Comparison of ENCODE assay signal across 8 cellular contexts in genomic region chr5:123937230-123937629, GRCh38.
DNase-seq lines count a peak whose midpoint lies in the region; ATAC-seq and TF ChIP-seq lines count a peak whose summit lies in the region.

No MANE protein-coding gene starts in this region.

- no peak for ATAC-seq in activated CD8-positive, alpha-beta T cell treated with anti-CD3 and anti-CD28 coated beads for 36 hours
- ATAC-seq in activated CD8-positive, alpha-beta T cell treated with anti-CD3 and anti-CD28 coated beads, Interleukin-2, amount 10 ng/mL, durations not matched to agents 7 days and 5 days, result no peak
- no peak for ATAC-seq in HG02870 (IDR thresholded peaks at IDR 0.05; ENCODE audit: unreplicated experiment)

- H3K9me3 Mint-ChIP-seq in activated CD8-positive, alpha-beta T cell treated with anti-CD3 and anti-CD28 coated beads for 36 hours, result peaks cover 20% of the 10 kb centered on the region
- H3K9me3 Mint-ChIP-seq in activated CD8-positive, alpha-beta T cell treated with anti-CD3 and anti-CD28 coated beads, Interleukin-2, amount 10 ng/mL, durations not matched to agents 7 days and 5 days (ENCODE audit: insufficient read depth), result no peaks in the 10 kb centered on the region

- intact Hi-C loops in activated CD8-positive, alpha-beta T cell treated with anti-CD3 and anti-CD28 coated beads for 36 hours (cut with micrococcal nuclease), result no loop called here

- H3K36me3 Mint-ChIP-seq in activated CD8-positive, alpha-beta T cell treated with anti-CD3 and anti-CD28 coated beads for 36 hours (ENCODE audit: low read depth), result no peaks in the 10 kb centered on the region
- H3K36me3 Mint-ChIP-seq in activated CD8-positive, alpha-beta T cell treated with anti-CD3 and anti-CD28 coated beads, Interleukin-2, amount 10 ng/mL, durations not matched to agents 7 days and 5 days (ENCODE audit: low read depth), result no peaks in the 10 kb centered on the region

- TF ChIP-seq CTCF in activated CD8-positive, alpha-beta T cell treated with anti-CD3 and anti-CD28 coated beads for 36 hours (IDR thresholded peaks at IDR 0.05), result peak; percentile 24
- TF ChIP-seq CTCF in cardiac fibroblast (IDR thresholded peaks at IDR 0.05; ENCODE audit: low read depth, low read length), result peak; percentile 67

- H3K4me1 Mint-ChIP-seq in activated CD8-positive, alpha-beta T cell treated with anti-CD3 and anti-CD28 coated beads for 36 hours (ENCODE audit: low read depth), result no peaks in the 10 kb centered on the region
- H3K4me1 Mint-ChIP-seq in activated CD8-positive, alpha-beta T cell treated with anti-CD3 and anti-CD28 coated beads, Interleukin-2, amount 10 ng/mL, durations not matched to agents 7 days and 5 days (ENCODE audit: low read depth), result no peaks in the 10 kb centered on the region

- CTCF ChIA-PET in activated CD8-positive, alpha-beta T cell treated with anti-CD3 and anti-CD28 coated beads for 36 hours (lab: Charles Lee), result no interaction called here
- CTCF ChIA-PET in activated CD8-positive, alpha-beta T cell treated with anti-CD3 and anti-CD28 coated beads, Interleukin-2, amount 10 ng/mL, durations not matched to agents 7 days and 5 days (lab: Charles Lee), result no interaction called here

- POLR2A ChIA-PET in activated CD8-positive, alpha-beta T cell treated with anti-CD3 and anti-CD28 coated beads for 36 hours (lab: Charles Lee), result no interaction called here
- POLR2A ChIA-PET in activated CD8-positive, alpha-beta T cell treated with anti-CD3 and anti-CD28 coated beads, Interleukin-2, amount 10 ng/mL, durations not matched to agents 7 days and 5 days (lab: Charles Lee), result no interaction called here

- DNase-seq in activated CD8-positive, alpha-beta T cell treated with anti-CD3 and anti-CD28 coated beads for 36 hours, result peak; percentile 3
- no peak for DNase-seq in activated CD8-positive, alpha-beta T cell treated with anti-CD3 and anti-CD28 coated beads, Interleukin-2, amount 10 ng/mL, durations not matched to agents 7 days and 5 days
- peak; percentile 22 for DNase-seq in NCI-H526 treated with DMSO at 0.1 percent for 48 hours (lab: John Stamatoyannopoulos, UW)
- peak; percentile 77 to 88 for DNase-seq in cardiac fibroblast (ENCODE audit: low read depth in 2 of 2)
- peak; percentile 27 for DNase-seq in medulla oblongata (ENCODE audit: extremely low spot score)
- DNase-seq in NCI-H1105 (lab: John Stamatoyannopoulos, UW), result no peak
- no peak for DNase-seq in stimulated activated CD4-positive, alpha-beta T cell treated with anti-CD3 and anti-CD28 coated beads, Interleukin-1b, Interleukin-23, amount 100 ng/mL, for 48 hours

- no peak overlapping the region for H3K4me3 Mint-ChIP-seq in activated CD8-positive, alpha-beta T cell treated with anti-CD3 and anti-CD28 coated beads for 36 hours
- H3K4me3 Mint-ChIP-seq in activated CD8-positive, alpha-beta T cell treated with anti-CD3 and anti-CD28 coated beads, Interleukin-2, amount 10 ng/mL, durations not matched to agents 7 days and 5 days, result no peak overlapping the region

- no peak overlapping the region for H3K27ac Mint-ChIP-seq in activated CD8-positive, alpha-beta T cell treated with anti-CD3 and anti-CD28 coated beads for 36 hours
- H3K27ac Mint-ChIP-seq in activated CD8-positive, alpha-beta T cell treated with anti-CD3 and anti-CD28 coated beads, Interleukin-2, amount 10 ng/mL, durations not matched to agents 7 days and 5 days, result no peak overlapping the region

- no peaks in the 10 kb centered on the region for H3K27me3 Mint-ChIP-seq in activated CD8-positive, alpha-beta T cell treated with anti-CD3 and anti-CD28 coated beads for 36 hours
- no peaks in the 10 kb centered on the region for H3K27me3 Mint-ChIP-seq in activated CD8-positive, alpha-beta T cell treated with anti-CD3 and anti-CD28 coated beads, Interleukin-2, amount 10 ng/mL, durations not matched to agents 7 days and 5 days (ENCODE audit: low read depth)

- no peak overlapping the region for H3K4me3 ChIP-seq in cardiac fibroblast (replicated peaks in 1 of 2; ENCODE audit: low read depth in 2 of 2, low read length in 2 of 2)

Comparison
In these comparisons a context has a peak if more than half of its experiments do, and no peak if none do; other contexts are left out.
1. DNase-seq: peak in activated CD8-positive, alpha-beta T cell treated with anti-CD3 and anti-CD28 coated beads for 36 hours (single experiment), NCI-H526 treated with DMSO at 0.1 percent for 48 hours (single experiment), cardiac fibroblast (2 of 2) and medulla oblongata (single experiment); none in activated CD8-positive, alpha-beta T cell treated with anti-CD3 and anti-CD28 coated beads, Interleukin-2, amount 10 ng/mL, durations not matched to agents 7 days and 5 days (single experiment), NCI-H1105 (single experiment) and stimulated activated CD4-positive, alpha-beta T cell treated with anti-CD3 and anti-CD28 coated beads, Interleukin-1b, Interleukin-23, amount 100 ng/mL, for 48 hours (single experiment).